Comparison of ENCODE assay signal across 8 cellular contexts in genomic region chr17:61670691-61671090, GRCh38.
"Had no signal": no experiment of that assay in that cellular context is flagged by ENCODE, and none has a peak within 500 bp of the region (broad histone marks: within the 10 kb centered on the region; RNA-seq: fewer than 3 reads in every experiment).

No MANE protein-coding gene starts in this region.

- FAIRE-seq: HepG2, HTR-8/SVneo had no signal

- DNase-seq: IMR-90, Karpas-422, KBM-7, KG1 had no signal

- H3K27ac ChIP-seq: HL-60, KMS-11 had no signal

- H3K4me2 ChIP-seq: KMS-11 had no signal

- ATAC-seq: HepG2 had no signal

- H3K9ac ChIP-seq: KMS-11 had no signal
